In genomic region chr5:157233515-157233914, GRCh38 we compare ENCODE assay signal across 28 cellular contexts. TPM values are rescaled to one million over a fixed set of nuclear protein-coding genes. Genes with fewer than 3 reads are reported as not detected.
DNase-seq lines count a peak whose midpoint lies in the region; ATAC-seq, FAIRE-seq and TF ChIP-seq lines count a peak whose summit lies in the region.
"Had no signal": no experiment of that assay in that cellular context is flagged by ENCODE, and none has a peak within 500 bp of the region (broad histone marks: within the 10 kb centered on the region; RNA-seq: fewer than 3 reads in every experiment).

No MANE protein-coding gene starts in this region.

- H3K4me3 Mint-ChIP-seq in natural killer cell (no peak overlapping the region), T-helper 17 cell (no peak overlapping the region)
- H3K4me3 Mint-ChIP-seq in natural killer cell treated with Interleukin-12 subunit alpha and Interleukin-12 subunit beta and Interleukin-15 and Interleukin-18, amount 100 ng/mL, for 72 hours = no peak overlapping the region
- H3K4me3 Mint-ChIP-seq: CD14-positive monocyte; dendritic cell treated with granulocyte-macrophage colony-stimulating factor and Interleukin-4, amounts not matched to agents 40 ng/mL and 50 ng/mL, for 4 days had no signal

- POLR2A ChIA-PET in K562 (lab: Yijun Ruan, JAX) = no interaction called here

- no TSS peak for BruUV-seq in K562 (replicated peaks; lab: Mats Ljungman, UMichigan)

- H3K27me3 Mint-ChIP-seq in natural killer cell (ENCODE audit: low read depth in 2 of 2) (no peaks in the 10 kb centered on the region), T-helper 17 cell (no peaks in the 10 kb centered on the region)
- no peaks in the 10 kb centered on the region for H3K27me3 Mint-ChIP-seq in natural killer cell treated with Interleukin-12 subunit alpha and Interleukin-12 subunit beta and Interleukin-15 and Interleukin-18, amount 100 ng/mL, for 72 hours
- H3K27me3 Mint-ChIP-seq: dendritic cell treated with granulocyte-macrophage colony-stimulating factor and Interleukin-4, amounts not matched to agents 40 ng/mL and 50 ng/mL, for 4 days had no signal

- H3K4me3 ChIP-seq in K562 (no peak overlapping the region), lower leg skin (ENCODE audit: low read depth, poor library complexity, severe bottlenecking) (no peak overlapping the region)
- H3K4me3 ChIP-seq: cardiac muscle cell, HAP-1, lung, right lobe of liver, SK-N-MC, stomach, transverse colon had no signal

- in situ Hi-C loops in K562 (cut with MboI) = no loop called here

- no peak overlapping the region for H3K4me2 ChIP-seq in K562 (ENCODE audit: insufficient read depth, low read length)

- TF ChIP-seq POLR2A in K562 (conservative IDR thresholded peaks at IDR 0.05) = no peak
- TF ChIP-seq POLR2A in lower leg skin (IDR thresholded peaks at IDR 0.05) = peak in 1 of 2 donors; percentile 7

- intact Hi-C loops in natural killer cell (cut with micrococcal nuclease) (no loop called here), K562 (cut with micrococcal nuclease) (no loop called here), lower leg skin (cut with DNase I; ENCODE audit: low total_unique reads) (no loop called here)

- no peak overlapping the region for H3K27ac ChIP-seq in K562 (ENCODE audit: extremely low read depth, low read depth, low read length)
- H3K27ac ChIP-seq in caudate nucleus (ENCODE audit: low read depth, low read length) = no peak overlapping the region
- H3K27ac ChIP-seq: cardiac muscle cell, HL-60, right lobe of liver, RWPE1, SK-N-MC, stomach, transverse colon had no signal

- DNase-seq in natural killer cell (no peak), T-helper 17 cell (no peak), K562 (ENCODE audit: extremely low read depth in 1 of 4, low spot score in 3 of 4) (no peak), caudate nucleus (lab: John Stamatoyannopoulos, UW) (no peak), lower leg skin (ENCODE audit: low spot score in 2 of 2) (no peak), NCI-H2107 (lab: John Stamatoyannopoulos, UW) (no peak)
- no peak for DNase-seq in natural killer cell treated with Interleukin-12 subunit alpha and Interleukin-12 subunit beta and Interleukin-15 and Interleukin-18, amount 100 ng/mL, for 72 hours (ENCODE audit: low spot score)
- DNase-seq: anterior cingulate cortex; NCI-H1092; NCI-H1930; NCI-H2227 treated with DMSO at 0.1 percent for 48 hours; NCI-H82; right lobe of liver; stimulated activated CD4-positive, alpha-beta T cell treated with anti-CD3 and anti-CD28 coated beads, Interleukin-12 subunit alpha, Interleukin-12 subunit beta, amount 100 ng/mL, for 4 hours; stimulated activated CD4-positive, alpha-beta T cell treated with anti-CD3 and anti-CD28 coated beads, Interleukin-4, amount 100 ng/mL, for 4 hours; stomach; transverse colon had no signal

- no peaks in the 10 kb centered on the region for H3K9me3 Mint-ChIP-seq in natural killer cell
- no peaks in the 10 kb centered on the region for H3K9me3 Mint-ChIP-seq in natural killer cell treated with Interleukin-12 subunit alpha and Interleukin-12 subunit beta and Interleukin-15 and Interleukin-18, amount 100 ng/mL, for 72 hours
- H3K9me3 Mint-ChIP-seq: CD14-positive monocyte; dendritic cell treated with granulocyte-macrophage colony-stimulating factor and Interleukin-4, amounts not matched to agents 40 ng/mL and 50 ng/mL, for 4 days had no signal

- no peak for TF ChIP-seq CTCF in natural killer cell (IDR thresholded peaks at IDR 0.05)
- TF ChIP-seq CTCF in K562 (IDR thresholded peaks at IDR 0.05 in 2 of 3, conservative IDR thresholded peaks at IDR 0.05 in 1 of 3; ENCODE audit: insufficient read depth in 2 of 3, low read depth in 1 of 3, low read length in 3 of 3) = no peak
- no peak for TF ChIP-seq CTCF in lower leg skin (IDR thresholded peaks at IDR 0.05)

- no peaks in the 10 kb centered on the region for H4K20me1 ChIP-seq in K562 (replicated peaks; ENCODE audit: control insufficient read depth, insufficient read depth, low read length)

- no peak for TF ChIP-seq EP300 in K562 (IDR thresholded peaks at IDR 0.05; ENCODE audit: low read length)

- H3K27me3 ChIP-seq in K562 (ENCODE audit: control insufficient read depth in 2 of 2, insufficient read depth in 2 of 2, low read length in 2 of 2) = no peaks in the 10 kb centered on the region; a peak in 1 of 5 replicates
- H3K27me3 ChIP-seq: cardiac muscle cell, right lobe of liver, stomach, transverse colon had no signal

- H3K9ac ChIP-seq in K562 (ENCODE audit: insufficient read depth in 1 of 2, low read depth in 2 of 2, low read length in 2 of 2) = no peak overlapping the region

- H3K79me2 ChIP-seq in K562 (ENCODE audit: control insufficient read depth, insufficient read depth, low read length) = no peaks in the 10 kb centered on the region

- ATAC-seq in natural killer cell (no peak), T-helper 17 cell (peak; percentile 96), K562 (no peak)
- ATAC-seq in natural killer cell treated with Interleukin-12 subunit alpha and Interleukin-12 subunit beta and Interleukin-15 and Interleukin-18, amount 100 ng/mL, for 72 hours = no peak
- ATAC-seq: right lobe of liver had no signal

- H3K36me3 Mint-ChIP-seq in natural killer cell (peaks cover 35% of the 10 kb centered on the region), T-helper 17 cell (ENCODE audit: low read depth) (peaks cover 8% of the 10 kb centered on the region)
- peaks cover 55% of the 10 kb centered on the region for H3K36me3 Mint-ChIP-seq in natural killer cell treated with Interleukin-12 subunit alpha and Interleukin-12 subunit beta and Interleukin-15 and Interleukin-18, amount 100 ng/mL, for 72 hours
- H3K36me3 Mint-ChIP-seq: CD14-positive monocyte had no signal

- FAIRE-seq in K562 (lab: Jason Lieb, UNC) = no peak
- FAIRE-seq: GM19239 had no signal

- no peaks in the 10 kb centered on the region for H3K4me1 ChIP-seq in K562 (replicated peaks in 1 of 2; ENCODE audit: control insufficient read depth in 2 of 2, insufficient read depth in 2 of 2, low read length in 2 of 2)
- H3K4me1 ChIP-seq: HAP-1, right lobe of liver, stomach, transverse colon had no signal

- CTCF ChIA-PET in K562 (lab: Yijun Ruan, JAX; ENCODE audit: low intra/inter-chr PET ratio) = no interaction called here

- H3K4me1 Mint-ChIP-seq in natural killer cell = peaks cover 8 to 20% of the 10 kb centered on the region in 2 donors
- H3K4me1 Mint-ChIP-seq in natural killer cell treated with Interleukin-12 subunit alpha and Interleukin-12 subunit beta and Interleukin-15 and Interleukin-18, amount 100 ng/mL, for 72 hours (ENCODE audit: low read depth in 2 of 2) = peaks cover 20 to 35% of the 10 kb centered on the region in 2 donors
- peaks cover 26% of the 10 kb centered on the region for H3K4me1 Mint-ChIP-seq in T-helper 17 cell
- H3K4me1 Mint-ChIP-seq: CD14-positive monocyte had no signal

- no peaks in the 10 kb centered on the region for H3K36me3 ChIP-seq in K562 (ENCODE audit: control insufficient read depth, insufficient read depth, low read length)
- H3K36me3 ChIP-seq: cardiac muscle cell, HAP-1, right lobe of liver, stomach, transverse colon had no signal

- H3K9me3 ChIP-seq in T-helper 17 cell (ENCODE audit: control insufficient read depth, low read length, poor library complexity, severe bottlenecking) (no peaks in the 10 kb centered on the region), K562 (replicated peaks; ENCODE audit: control insufficient read depth, insufficient read depth, low read depth, low read length) (no peaks in the 10 kb centered on the region)
- H3K9me3 ChIP-seq: HAP-1, right lobe of liver, stomach, transverse colon had no signal

- TF ChIP-seq RAD21 in K562 (CRISPR knock-in tag; conservative IDR thresholded peaks at IDR 0.05 in 1 of 2, IDR thresholded peaks at IDR 0.05 in 1 of 2) = no peak

- WGBS in K562 (ENCODE audit: insufficient coverage, low coverage, missing lambda C conversion rate) = 0% methylated on average over 3 of the region's 3 CpGs
- 84 to 87% methylated on average over 3 of the region's 3 CpGs for WGBS in lower leg skin, 2 donors

- no peaks in the 10 kb centered on the region for H3K9me1 ChIP-seq in K562 (ENCODE audit: control insufficient read depth, insufficient read depth, low read length)

- H3K27ac Mint-ChIP-seq in natural killer cell (peak overlapping the region; percentile 47 to 82), T-helper 17 cell (peak overlapping the region; percentile 93)
- H3K27ac Mint-ChIP-seq in natural killer cell treated with Interleukin-12 subunit alpha and Interleukin-12 subunit beta and Interleukin-15 and Interleukin-18, amount 100 ng/mL, for 72 hours = peak overlapping the region in 1 of 2 donors; percentile 82
- H3K27ac Mint-ChIP-seq: dendritic cell treated with granulocyte-macrophage colony-stimulating factor and Interleukin-4, amounts not matched to agents 40 ng/mL and 50 ng/mL, for 4 days had no signal

- H2AFZ ChIP-seq in K562 (ENCODE audit: low read depth, low read length) = no peak overlapping the region

RNA-seq across cellular contexts. Expression of gene CYFIP2, which starts 32.4 kb away (rescaled TPM):
- total RNA-seq in natural killer cell = 100 to 1,000 TPM; 464 to 542 (median 532) TPM
- 100 to 1,000 TPM; 282 to 424 TPM for total RNA-seq in natural killer cell treated with Interleukin-12 subunit alpha and Interleukin-12 subunit beta and Interleukin-15 and Interleukin-18, amount 100 ng/mL, for 72 hours
- 100 to 1,000 TPM; 363 to 389 TPM for total RNA-seq in T-helper 17 cell
- total RNA-seq in K562 (2011; cell fraction: chromatin; rRNA removed; ENCODE audit: low replicate concordance) = 0.39 and 0.42 TPM in 2 replicates
- total RNA-seq in K562 (2011; cell fraction: nucleolus; rRNA removed) = 1.6 TPM in 1 of 2 replicates, not detected in the other
- total RNA-seq in K562 (2011; cell fraction: nucleoplasm; rRNA removed) = 0.38 and 1.2 TPM in 2 replicates
- 1.2 and 2.4 TPM in 2 replicates for total RNA-seq in K562 (2014; rRNA removed)
- total RNA-seq in K562 (2014; rRNA removed; fragmentation: Illumina TruSeq; extraction: Trizol) = 1.5 TPM in 2 replicates
- total RNA-seq in K562 (2015; rRNA removed; fragmentation: Illumina TruSeq; extraction: Trizol) = 0.76 and 0.83 TPM in 2 replicates
- 2.9 and 3.6 TPM in 2 replicates for total RNA-seq in K562 (2021)
- not detected in 2 replicates for polyA plus RNA-seq in K562 (2011; rRNA removed)
- polyA plus RNA-seq in K562 (2011; cell fraction: cytosol; rRNA removed) = 0.09 TPM in 1 of 2 replicates, not detected in the other
- 0.24 TPM in 1 of 2 replicates, not detected in the other for polyA plus RNA-seq in K562 (2011; cell fraction: nucleus; rRNA removed)
- 5.8 and 50.1 TPM in 2 replicates for polyA plus RNA-seq in K562 (2012)
- 1.8 and 2.2 TPM in 2 replicates for polyA plus RNA-seq in K562 (2014; fragmentation: Illumina TruSeq; extraction: Trizol)
- 1 to 10 TPM; 1.1 to 1.3 TPM for polyA plus RNA-seq in K562 (2014; fragmentation: Nextera tagmentation; extraction: Ambion mirVana)
- 1.5 TPM in 2 replicates for polyA plus RNA-seq in K562 (2014; rRNA removed)
- polyA minus RNA-seq in K562 (2011; rRNA and poly(A)+ RNA removed) = not detected in 2 replicates
- not detected in 2 replicates for polyA minus RNA-seq in K562 (2011; cell fraction: cytosol; rRNA and poly(A)+ RNA removed)
- 0.27 TPM in 1 of 2 replicates, not detected in the other for polyA minus RNA-seq in K562 (2011; cell fraction: nucleus; rRNA and poly(A)+ RNA removed)
- total RNA-seq in lower leg skin = 10 to 100 TPM in 1 of 4 donors, 1 to 10 TPM in 3; 3.2 to 16.2 (median 7.0) TPM

RNA-seq across cellular contexts. Expression of gene ITK, which starts 52.9 kb away (rescaled TPM):
- total RNA-seq in natural killer cell = 100 to 1,000 TPM; 153 to 188 (median 186) TPM
- total RNA-seq in natural killer cell treated with Interleukin-12 subunit alpha and Interleukin-12 subunit beta and Interleukin-15 and Interleukin-18, amount 100 ng/mL, for 72 hours = 100 to 1,000 TPM; 153 to 225 TPM
- total RNA-seq in T-helper 17 cell = 100 to 1,000 TPM; 235 to 319 TPM
- total RNA-seq in K562 (2011; cell fraction: chromatin; rRNA removed; ENCODE audit: low replicate concordance) = not detected in 2 replicates
- not detected in 2 replicates for total RNA-seq in K562 (2011; cell fraction: nucleolus; rRNA removed)
- total RNA-seq in K562 (2011; cell fraction: nucleoplasm; rRNA removed) = 0.88 TPM in 1 of 2 replicates, not detected in the other
- total RNA-seq in K562 (2014; rRNA removed) = not detected in 2 replicates
- not detected in 2 replicates for total RNA-seq in K562 (2014; rRNA removed; fragmentation: Illumina TruSeq; extraction: Trizol)
- total RNA-seq in K562 (2015; rRNA removed; fragmentation: Illumina TruSeq; extraction: Trizol) = 0.04 TPM in 1 of 2 replicates, not detected in the other
- total RNA-seq in K562 (2021) = 0.75 and 0.81 TPM in 2 replicates
- polyA plus RNA-seq in K562 (2011; rRNA removed) = not detected in 2 replicates
- polyA plus RNA-seq in K562 (2011; cell fraction: cytosol; rRNA removed) = not detected in 2 replicates
- 0.03 and 0.07 TPM in 2 replicates for polyA plus RNA-seq in K562 (2011; cell fraction: nucleus; rRNA removed)
- polyA plus RNA-seq in K562 (2012) = 0.06 TPM in 1 of 2 replicates, not detected in the other
- not detected in 2 replicates for polyA plus RNA-seq in K562 (2014; fragmentation: Illumina TruSeq; extraction: Trizol)
- not detected for polyA plus RNA-seq in K562 (2014; fragmentation: Nextera tagmentation; extraction: Ambion mirVana)
- not detected in 2 replicates for polyA plus RNA-seq in K562 (2014; rRNA removed)
- polyA minus RNA-seq in K562 (2011; rRNA and poly(A)+ RNA removed) = not detected in 2 replicates
- not detected in 2 replicates for polyA minus RNA-seq in K562 (2011; cell fraction: cytosol; rRNA and poly(A)+ RNA removed)
- polyA minus RNA-seq in K562 (2011; cell fraction: nucleus; rRNA and poly(A)+ RNA removed) = not detected in 2 replicates
- 1 to 10 TPM in 3 of 4 donors, under 1 TPM in 1; 0.78 to 5.2 (median 2.1) TPM for total RNA-seq in lower leg skin
- total RNA-seq: cardiac muscle cell, G401, kidney epithelial cell had no signal
- polyA plus RNA-seq: cardiac muscle cell had no signal

Comparison
In these comparisons a context has a peak if more than half of its experiments do, and no peak if none do; other contexts are left out.
1. RNA of gene CYFIP2, which starts 32.4 kb away (total RNA-seq): 464 to 542 TPM in natural killer cell, 282 to 424 TPM in natural killer cell treated with Interleukin-12 subunit alpha and Interleukin-12 subunit beta and Interleukin-15 and Interleukin-18, amount 100 ng/mL, for 72 hours and 363 to 389 TPM in T-helper 17 cell; 3.2 to 16.2 TPM in lower leg skin and 0.38 to 3.6 TPM in K562; every median in the first group is over 10 times any median in the second.
2. RNA of gene ITK, which starts 52.9 kb away (total RNA-seq): 235 to 319 TPM in T-helper 17 cell, 153 to 225 TPM in natural killer cell treated with Interleukin-12 subunit alpha and Interleukin-12 subunit beta and Interleukin-15 and Interleukin-18, amount 100 ng/mL, for 72 hours and 153 to 188 TPM in natural killer cell; 0.78 to 5.2 TPM in lower leg skin and 0.04 to 0.88 TPM in K562; every median in the first group is over 10 times any median in the second.